30 cellular contexts compared by ENCODE assay signal in genomic region chr4:115763051-115763450, GRCh38.
"Had no signal": no experiment of that assay in that cellular context is flagged by ENCODE, and none has a peak within 500 bp of the region (broad histone marks: within the 10 kb centered on the region; RNA-seq: fewer than 3 reads in every experiment).

No MANE protein-coding gene starts in this region.

- H3K4me3 ChIP-seq: adrenal gland, body of pancreas, cardiac muscle cell, colonic mucosa, gastrocnemius medialis, heart left ventricle had no signal

- ATAC-seq: activated CD4-positive, alpha-beta T cell treated with anti-CD3 and anti-CD28 coated beads for 36 hours; activated CD8-positive, alpha-beta memory T cell treated with anti-CD3 and anti-CD28 coated beads, Interleukin-2, amount 10 ng/mL, durations not matched to agents 7 days and 5 days; activated CD8-positive, alpha-beta T cell treated with anti-CD3 and anti-CD28 coated beads, Interleukin-2, amount 10 ng/mL, durations not matched to agents 7 days and 5 days; activated naive CD8-positive, alpha-beta T cell treated with anti-CD3 and anti-CD28 coated beads, Interleukin-2, amount 50 U/mL, for 24 hours; body of pancreas; esophagus mucosa; gastrocnemius medialis; heart left ventricle had no signal

- H3K27ac ChIP-seq: adrenal gland, body of pancreas, cardiac muscle cell, colonic mucosa, gastrocnemius medialis, heart left ventricle had no signal

- H3K27me3 ChIP-seq: adrenal gland, body of pancreas, cardiac muscle cell, colonic mucosa, gastrocnemius medialis, heart left ventricle had no signal

- H3K4me1 ChIP-seq: adrenal gland, body of pancreas, colonic mucosa, gastrocnemius medialis, heart left ventricle had no signal

- DNase-seq: activated CD4-positive, alpha-beta memory T cell treated with anti-CD3 and anti-CD28 coated beads for 36 hours; activated CD4-positive, alpha-beta T cell treated with anti-CD3 and anti-CD28 coated beads for 36 hours; activated CD4-positive, alpha-beta T cell treated with anti-CD3 and anti-CD28 coated beads, Interleukin-2, amount 10 ng/mL, durations not matched to agents 24 days and 14 days; activated CD4-positive, CD25-positive, alpha-beta regulatory T cell; activated CD4-positive, CD25-positive, alpha-beta regulatory T cell treated with anti-CD3 and anti-CD28 coated beads, Interleukin-2, amount 50 U/mL, for 72 hours; activated CD8-positive, alpha-beta memory T cell treated with anti-CD3 and anti-CD28 coated beads, Interleukin-2, amount 10 ng/mL, durations not matched to agents 7 days and 5 days; activated CD8-positive, alpha-beta memory T cell treated with anti-CD3 and anti-CD28 coated beads, Interleukin-2, amount 50 U/mL, for 4 hours; activated CD8-positive, alpha-beta T cell treated with anti-CD3 and anti-CD28 coated beads, Interleukin-2, amount 10 ng/mL, durations not matched to agents 7 days and 5 days; activated effector memory CD4-positive, alpha-beta T cell treated with anti-CD3 and anti-CD28 coated beads, Interleukin-2, amount 50 U/mL, for 16 hours; activated naive CD4-positive, alpha-beta T cell treated with anti-CD3 and anti-CD28 coated beads for 36 hours; activated naive CD8-positive, alpha-beta T cell treated with anti-CD3 and anti-CD28 coated beads for 36 hours; activated naive CD8-positive, alpha-beta T cell treated with anti-CD3 and anti-CD28 coated beads, Interleukin-2, amount 50 U/mL, for 24 hours; activated T-cell treated with anti-CD3 and anti-CD28 coated beads, Interleukin-2, amount 50 U/mL, for 1 hour; activated T-cell treated with anti-CD3 and anti-CD28 coated beads, Interleukin-2, amount 50 U/mL, for 48 hours; adrenal gland; amygdala; aorta; body of pancreas; central memory CD4-positive, alpha-beta T cell; cerebellar nuclear complex; colonic mucosa; effector memory CD4-positive, alpha-beta T cell; endodermal cell; foreskin fibroblast; gastrocnemius medialis; glutamatergic neuron; heart left ventricle; T-helper 2 cell had no signal
